ENCODE assay signal across 8 cellular contexts in the genomic region with DNA sequence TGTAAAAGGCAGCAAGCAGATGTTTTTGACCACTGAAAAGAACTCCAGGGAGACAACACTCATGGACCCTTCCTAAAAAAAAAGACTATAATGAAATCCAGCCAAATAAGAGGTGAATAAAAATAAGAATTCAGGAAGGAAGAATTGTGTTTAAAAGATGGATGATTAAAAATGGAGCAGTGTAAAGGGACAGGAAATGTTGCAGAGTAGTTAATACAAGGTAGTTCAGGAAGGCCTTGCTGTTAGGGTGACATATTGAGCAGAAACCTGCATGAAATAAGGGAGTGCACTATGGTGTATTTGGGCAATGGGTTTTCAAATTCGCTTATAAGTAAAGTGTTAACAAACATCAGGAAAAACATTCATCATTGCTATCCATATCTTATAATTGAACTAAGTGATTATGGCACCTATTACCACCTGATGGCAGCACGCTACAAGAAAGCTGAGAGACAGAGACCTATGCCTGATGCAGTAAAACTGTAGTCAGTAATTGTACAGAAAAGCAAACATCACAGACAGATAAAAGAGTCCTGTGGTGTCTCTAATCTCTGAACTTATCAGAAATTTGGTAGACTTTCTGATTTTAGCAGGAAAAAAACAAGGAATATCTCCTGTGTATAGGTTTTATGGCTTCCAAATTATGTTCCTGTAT. TPM values are rescaled to one million over a fixed set of nuclear protein-coding genes. Genes with fewer than 3 reads are reported as not detected.
DNase-seq lines count a peak whose midpoint lies in the region; ATAC-seq, FAIRE-seq and TF ChIP-seq lines count a peak whose summit lies in the region.

No MANE protein-coding gene starts in this region.

- in situ Hi-C loops in KBM-7 (cut with MboI; ENCODE audit: low pct_unique_long_range_greater_than_20kb, low sequenced_read_pairs): no loop called here
- in situ Hi-C loops in GM12878 (cut with MboI): no loop called here

- H3K27ac ChIP-seq in OCI-LY1 (ENCODE audit: low read depth, low read length, poor library complexity, severe bottlenecking): no peak overlapping the region
- H3K27ac ChIP-seq in GM12878 (ENCODE audit: control insufficient read depth, insufficient read depth): no peak overlapping the region
- H3K27ac ChIP-seq in liver (ENCODE audit: low read depth in 1 of 2, low read length in 2 of 2): no peak overlapping the region

- H3K4me3 ChIP-seq in OCI-LY1 (ENCODE audit: low read depth, low read length, poor library complexity, severe bottlenecking): no peak overlapping the region
- H3K4me3 ChIP-seq in GM12878: no peak overlapping the region
- no peak overlapping the region for H3K4me3 ChIP-seq in liver (ENCODE audit: low read depth in 1 of 3, low read length in 3 of 3)

- H3K79me2 ChIP-seq in OCI-LY1 (ENCODE audit: insufficient read depth, low read length): no peaks in the 10 kb centered on the region
- no peaks in the 10 kb centered on the region for H3K79me2 ChIP-seq in GM12878 (ENCODE audit: control insufficient read depth, insufficient read depth, low read length)

- ATAC-seq in GM21381 (IDR thresholded peaks at IDR 0.05; ENCODE audit: unreplicated experiment) (peak; percentile 53), GM12878 (peak; percentile 94)

- no peaks in the 10 kb centered on the region for H3K36me3 ChIP-seq in OCI-LY1 (ENCODE audit: insufficient read depth, low read length)
- H3K36me3 ChIP-seq in GM12878 (ENCODE audit: control insufficient read depth in 2 of 2, insufficient read depth in 2 of 2, low read length in 1 of 2): no peaks in the 10 kb centered on the region
- no peaks in the 10 kb centered on the region for H3K36me3 ChIP-seq in liver (ENCODE audit: control insufficient read depth in 4 of 4, insufficient read depth in 3 of 4, low read depth in 1 of 4, low read length in 3 of 4)

- BruUV-seq in GM12878 (replicated peaks; lab: Mats Ljungman, UMichigan): no TSS peak

- no peak overlapping the region for H3K27ac Mint-ChIP-seq in activated T-helper 2 cell treated with anti-CD3 and anti-CD28 coated beads, Interferon-gamma antibody, Interleukin-2, Interleukin-4, amounts not matched to agents 10 μg/mL and 5 μg/mL and 100 μg/mL, durations not matched to agents 14 hours and 24 hours and 36 hours

- no peaks in the 10 kb centered on the region for H3F3A ChIP-seq in OCI-LY1 (ENCODE audit: insufficient read depth, low read length)

- WGBS in GM12878 (ENCODE audit: insufficient coverage, insufficient replicate concordance, low lambda C conversion rate, missing lambda C conversion rate): 0% methylated on average over 2 of the region's 2 CpGs
- WGBS in liver: 5% methylated on average over 2 of the region's 2 CpGs

- no peaks in the 10 kb centered on the region for H3K9me2 ChIP-seq in OCI-LY1 (ENCODE audit: low read depth, low read length)

- POLR2A ChIA-PET in GM12878 (lab: Charles Lee): no interaction called here

- SMC1A ChIA-PET in GM12878 (lab: Charles Lee; ENCODE audit: uncharacterized antibody, unreplicated experiment): interaction anchor here (0.6 to 1.1 kb wide), 3 partner anchors 17 to 29 kb away, joined by 3 to 4 read pairs (median 3); no protein-coding TSS in a partner anchor

- intact Hi-C loops in GM12878 (cut with micrococcal nuclease; ENCODE audit: unreplicated experiment): loop anchor here (2.0 to 10.0 kb wide), 3 partner anchors 92 to 234 kb away; no protein-coding TSS in a partner anchor
- intact Hi-C loops in activated T-helper 2 cell treated with anti-CD3 and anti-CD28 coated beads, Interferon-gamma antibody, Interleukin-2, Interleukin-4, amounts not matched to agents 10 μg/mL and 5 μg/mL and 100 μg/mL, durations not matched to agents 14 hours and 24 hours and 36 hours (cut with micrococcal nuclease): loop anchor here (1.0 to 10.0 kb wide), 4 partner anchors 168 to 734 kb away; a partner anchor contains a TSS

- RAD21 ChIA-PET in GM12878 (lab: Charles Lee; ENCODE audit: unreplicated experiment): no interaction called here

- H3K27me3 ChIP-seq in OCI-LY1 (ENCODE audit: insufficient read depth, low read length) (no peaks in the 10 kb centered on the region), GM12878 (replicated peaks in 1 of 2; ENCODE audit: control insufficient read depth in 2 of 2, insufficient read depth in 2 of 2, low read length in 1 of 2) (peaks cover 0 to 2% of the 10 kb centered on the region in 2 experiments; a peak in 1 of 4 replicates), liver (ENCODE audit: control insufficient read depth in 4 of 4, insufficient read depth in 4 of 4, low read length in 3 of 4) (no peaks in the 10 kb centered on the region)

- TF ChIP-seq EP300 in GM12878 (IDR thresholded peaks at IDR 0.05; ENCODE audit: borderline replicate concordance in 1 of 2, control insufficient read depth in 1 of 2, low read depth in 2 of 2, low read length in 2 of 2): no peak

- H3K4me1 Mint-ChIP-seq in activated T-helper 2 cell treated with anti-CD3 and anti-CD28 coated beads, Interferon-gamma antibody, Interleukin-2, Interleukin-4, amounts not matched to agents 10 μg/mL and 5 μg/mL and 100 μg/mL, durations not matched to agents 14 hours and 24 hours and 36 hours (ENCODE audit: low read depth): peaks cover 2% of the 10 kb centered on the region

- peaks cover 1% of the 10 kb centered on the region for H3K4me1 ChIP-seq in OCI-LY1 (ENCODE audit: insufficient read depth, low read length, severe bottlenecking)
- H3K4me1 ChIP-seq in GM12878 (ENCODE audit: control insufficient read depth, insufficient read depth, low read length): no peaks in the 10 kb centered on the region
- H3K4me1 ChIP-seq in liver (ENCODE audit: control insufficient read depth in 4 of 4, insufficient read depth in 4 of 4, low read length in 3 of 4): no peaks in the 10 kb centered on the region

- TF ChIP-seq CTCF in OCI-LY1 (IDR thresholded peaks at IDR 0.05; ENCODE audit: low read length): peak; percentile 85
- TF ChIP-seq CTCF in GM12878 (IDR thresholded peaks at IDR 0.05 in 2 of 3, conservative IDR thresholded peaks at IDR 0.05 in 1 of 3; ENCODE audit: control insufficient read depth in 2 of 3, extremely low read depth in 1 of 3, insufficient read depth in 1 of 3, low read depth in 3 of 3, low read length in 3 of 3): peak; percentile 53 to 82 (median 53); a peak in 4 of 6 replicates
- TF ChIP-seq CTCF in liver (IDR thresholded peaks at IDR 0.05; ENCODE audit: low read depth, low read length, missing input control): peak; percentile 42

- H3K4me2 ChIP-seq in OCI-LY1 (ENCODE audit: low read length) (no peak overlapping the region), GM12878 (ENCODE audit: control insufficient read depth, insufficient read depth) (no peak overlapping the region)

- H2AFZ ChIP-seq in OCI-LY1 (ENCODE audit: low read length): no peak overlapping the region
- no peak overlapping the region for H2AFZ ChIP-seq in GM12878 (ENCODE audit: control insufficient read depth, low read depth, low read length)

- H3K9me3 ChIP-seq in OCI-LY1 (ENCODE audit: low read length): no peaks in the 10 kb centered on the region
- H3K9me3 ChIP-seq in GM12878 (replicated peaks; ENCODE audit: control insufficient read depth, insufficient read depth, low read length): no peaks in the 10 kb centered on the region
- H3K9me3 ChIP-seq in liver (ENCODE audit: control insufficient read depth in 4 of 4, low read length in 3 of 4): no peaks in the 10 kb centered on the region

- TF ChIP-seq POLR2A in GM12878 (IDR thresholded peaks at IDR 0.05; ENCODE audit: low read depth, low read length): no peak

- FAIRE-seq in GM12878 (lab: Jason Lieb, UNC): peak; percentile 96

- H3K9ac ChIP-seq in OCI-LY1 (ENCODE audit: low read length) (no peak overlapping the region), GM12878 (ENCODE audit: control insufficient read depth, insufficient read depth, low read length) (no peak overlapping the region), liver (ENCODE audit: low read depth in 1 of 2, low read length in 2 of 2) (no peak overlapping the region)

- H3K4me3 Mint-ChIP-seq in activated T-helper 2 cell treated with anti-CD3 and anti-CD28 coated beads, Interferon-gamma antibody, Interleukin-2, Interleukin-4, amounts not matched to agents 10 μg/mL and 5 μg/mL and 100 μg/mL, durations not matched to agents 14 hours and 24 hours and 36 hours (ENCODE audit: low read depth): no peak overlapping the region

- H4K20me1 ChIP-seq in OCI-LY1 (ENCODE audit: insufficient read depth, low read length) (no peaks in the 10 kb centered on the region), GM12878 (ENCODE audit: control insufficient read depth, insufficient read depth) (no peaks in the 10 kb centered on the region)

- H3K36me3 Mint-ChIP-seq in activated T-helper 2 cell treated with anti-CD3 and anti-CD28 coated beads, Interferon-gamma antibody, Interleukin-2, Interleukin-4, amounts not matched to agents 10 μg/mL and 5 μg/mL and 100 μg/mL, durations not matched to agents 14 hours and 24 hours and 36 hours (ENCODE audit: low read depth): no peaks in the 10 kb centered on the region

- CTCF ChIA-PET in GM12878 (lab: Yijun Ruan, JAX): interaction anchor here (0.8 to 3.1 kb wide), 8 partner anchors 9 to 743 kb away, joined by 3 to 11 read pairs (median 4); no protein-coding TSS in a partner anchor

- H3K9me3 Mint-ChIP-seq in activated T-helper 2 cell treated with anti-CD3 and anti-CD28 coated beads, Interferon-gamma antibody, Interleukin-2, Interleukin-4, amounts not matched to agents 10 μg/mL and 5 μg/mL and 100 μg/mL, durations not matched to agents 14 hours and 24 hours and 36 hours: no peaks in the 10 kb centered on the region

- TF ChIP-seq RAD21 in GM12878 (IDR thresholded peaks at IDR 0.05; ENCODE audit: insufficient read depth, low read depth, low read length): peak; percentile 87
- TF ChIP-seq RAD21 in liver (IDR thresholded peaks at IDR 0.05): peak; percentile 84 to 87

- H3K27me3 Mint-ChIP-seq in activated T-helper 2 cell treated with anti-CD3 and anti-CD28 coated beads, Interferon-gamma antibody, Interleukin-2, Interleukin-4, amounts not matched to agents 10 μg/mL and 5 μg/mL and 100 μg/mL, durations not matched to agents 14 hours and 24 hours and 36 hours (ENCODE audit: low read depth): peaks cover 22% of the 10 kb centered on the region

- peak; percentile 67 for DNase-seq in DMS153 (lab: John Stamatoyannopoulos, UW)
- peak; percentile 51 for DNase-seq in KBM-7
- no peak for DNase-seq in GM12878 (ENCODE audit: low read depth, low spot score)
- DNase-seq in activated T-helper 2 cell treated with anti-CD3 and anti-CD28 coated beads, Interferon-gamma antibody, Interleukin-2, Interleukin-4, amounts not matched to agents 10 μg/mL and 5 μg/mL and 100 μg/mL, durations not matched to agents 14 hours and 24 hours and 36 hours (ENCODE audit: low spot score): no peak
- DNase-seq in GOT3 (lab: John Stamatoyannopoulos, UW): no peak

RNA-seq across cellular contexts. Expression of a gene that starts 5.8 kb away (rescaled TPM):
- total RNA-seq in GM12878 (2013; cell fraction: nucleolus; rRNA removed): 23.8 and 24.1 TPM in 2 replicates
- 16.5 and 19.5 TPM in 2 replicates for total RNA-seq in GM12878 (2014; rRNA removed)
- 15.7 and 16.3 TPM in 2 replicates for total RNA-seq in GM12878 (2014; rRNA removed; fragmentation: Illumina TruSeq; extraction: Trizol)
- 17.1 and 17.9 TPM in 2 replicates for total RNA-seq in GM12878 (2021)
- polyA plus RNA-seq in GM12878 (2011; ENCODE audit: low read depth): 6.1 TPM
- polyA plus RNA-seq in GM12878 (2011; rRNA removed): 15.9 and 19.9 TPM in 2 replicates
- polyA plus RNA-seq in GM12878 (2011; cell fraction: cytosol; rRNA removed): 9.6 and 11.4 TPM in 2 replicates
- polyA plus RNA-seq in GM12878 (2011; cell fraction: nucleus; rRNA removed): 5.6 and 10.0 TPM in 2 replicates
- polyA plus RNA-seq in GM12878 (2012): 8.1 and 9.1 TPM in 2 replicates
- polyA plus RNA-seq in GM12878 (2014; fragmentation: Illumina TruSeq; extraction: Trizol): 14.9 and 16.3 TPM in 2 replicates
- polyA plus RNA-seq in GM12878 (2014; fragmentation: Nextera tagmentation; extraction: Ambion mirVana): 1 to 10 TPM; 4.1 to 8.0 TPM
- 12.1 and 12.2 TPM in 2 replicates for polyA plus RNA-seq in GM12878 (2014; rRNA removed)
- polyA plus RNA-seq in GM12878 (2016; fragmentation: Nextera tagmentation; extraction: Ambion mirVana): 10 to 100 TPM; 15.8 to 17.3 TPM
- 5.6 and 7.2 TPM in 2 replicates for polyA minus RNA-seq in GM12878 (2011; rRNA and poly(A)+ RNA removed)
- polyA minus RNA-seq in GM12878 (2011; cell fraction: cytosol; rRNA and poly(A)+ RNA removed): 6.4 and 6.5 TPM in 2 replicates
- 4.0 and 7.3 TPM in 2 replicates for polyA minus RNA-seq in GM12878 (2011; cell fraction: nucleus; rRNA and poly(A)+ RNA removed)
- total RNA-seq in liver: 10 to 100 TPM in 1 of 2 donors, 1 to 10 TPM in 1; 7.4 to 11.0 TPM
- polyA plus RNA-seq in liver: 1 to 10 TPM; 3.2 to 3.8 TPM
- total RNA-seq in activated T-helper 2 cell treated with anti-CD3 and anti-CD28 coated beads, Interferon-gamma antibody, Interleukin-2, Interleukin-4, amounts not matched to agents 10 μg/mL and 5 μg/mL and 100 μg/mL, durations not matched to agents 14 hours and 24 hours and 36 hours: 22.0 and 22.3 TPM in 2 replicates

RNA-seq across cellular contexts. Expression of a gene that starts 6.6 kb away (rescaled TPM):
- total RNA-seq in GM12878 (2013; cell fraction: nucleolus; rRNA removed): 180 and 202 TPM in 2 replicates
- total RNA-seq in GM12878 (2014; rRNA removed): 44.5 and 47.6 TPM in 2 replicates
- 40.1 and 40.3 TPM in 2 replicates for total RNA-seq in GM12878 (2014; rRNA removed; fragmentation: Illumina TruSeq; extraction: Trizol)
- total RNA-seq in GM12878 (2021): 36.4 and 37.0 TPM in 2 replicates
- polyA plus RNA-seq in GM12878 (2011; ENCODE audit: low read depth): 20.4 TPM
- polyA plus RNA-seq in GM12878 (2011; rRNA removed): 66.1 and 93.4 TPM in 2 replicates
- polyA plus RNA-seq in GM12878 (2011; cell fraction: cytosol; rRNA removed): 69.6 and 83.4 TPM in 2 replicates
- polyA plus RNA-seq in GM12878 (2011; cell fraction: nucleus; rRNA removed): 79.7 and 92.5 TPM in 2 replicates
- polyA plus RNA-seq in GM12878 (2012): 17.2 and 24.8 TPM in 2 replicates
- polyA plus RNA-seq in GM12878 (2014; fragmentation: Illumina TruSeq; extraction: Trizol): 43.1 and 53.5 TPM in 2 replicates
- polyA plus RNA-seq in GM12878 (2014; fragmentation: Nextera tagmentation; extraction: Ambion mirVana): 10 to 100 TPM; 40.3 to 48.4 TPM
- polyA plus RNA-seq in GM12878 (2014; rRNA removed): 25.3 and 29.8 TPM in 2 replicates
- polyA plus RNA-seq in GM12878 (2016; fragmentation: Nextera tagmentation; extraction: Ambion mirVana): 10 to 100 TPM; 52.9 to 61.5 TPM
- 196 and 271 TPM in 2 replicates for polyA minus RNA-seq in GM12878 (2011; rRNA and poly(A)+ RNA removed)
- 25.4 and 26.4 TPM in 2 replicates for polyA minus RNA-seq in GM12878 (2011; cell fraction: cytosol; rRNA and poly(A)+ RNA removed)
- 134 and 165 TPM in 2 replicates for polyA minus RNA-seq in GM12878 (2011; cell fraction: nucleus; rRNA and poly(A)+ RNA removed)
- total RNA-seq in liver: 10 to 100 TPM; 34.1 to 53.6 TPM
- polyA plus RNA-seq in liver: 10 to 100 TPM in 1 of 2 donors, 1 to 10 TPM in 1; 8.4 to 11.5 TPM
- 39.8 and 40.6 TPM in 2 replicates for total RNA-seq in activated T-helper 2 cell treated with anti-CD3 and anti-CD28 coated beads, Interferon-gamma antibody, Interleukin-2, Interleukin-4, amounts not matched to agents 10 μg/mL and 5 μg/mL and 100 μg/mL, durations not matched to agents 14 hours and 24 hours and 36 hours

RNA-seq across cellular contexts. Expression of a gene that starts 48.3 kb away (rescaled TPM):
- not detected in 2 replicates for total RNA-seq in GM12878 (2013; cell fraction: nucleolus; rRNA removed)
- total RNA-seq in GM12878 (2014; rRNA removed) (not detected in 2 replicates), GM12878 (2014; rRNA removed; fragmentation: Illumina TruSeq; extraction: Trizol) (not detected in 2 replicates), GM12878 (2021) (not detected in 2 replicates), liver (under 1 TPM; 0.17 to 0.42 TPM)
- not detected for polyA plus RNA-seq in GM12878 (2011; ENCODE audit: low read depth)
- polyA plus RNA-seq in GM12878 (2011; rRNA removed) (not detected in 2 replicates), GM12878 (2014; fragmentation: Illumina TruSeq; extraction: Trizol) (not detected in 2 replicates), GM12878 (2014; fragmentation: Nextera tagmentation; extraction: Ambion mirVana) (not detected), GM12878 (2014; rRNA removed) (not detected in 2 replicates), GM12878 (2016; fragmentation: Nextera tagmentation; extraction: Ambion mirVana) (not detected), liver (under 1 TPM in 1 of 2 donors, not detected in 1; 0.07 TPM)
- polyA plus RNA-seq in GM12878 (2011; cell fraction: cytosol; rRNA removed): not detected in 2 replicates
- polyA plus RNA-seq in GM12878 (2011; cell fraction: nucleus; rRNA removed): not detected in 2 replicates
- not detected in 2 replicates for polyA plus RNA-seq in GM12878 (2012)
- not detected in 2 replicates for polyA minus RNA-seq in GM12878 (2011; rRNA and poly(A)+ RNA removed)
- polyA minus RNA-seq in GM12878 (2011; cell fraction: cytosol; rRNA and poly(A)+ RNA removed): not detected in 2 replicates
- polyA minus RNA-seq in GM12878 (2011; cell fraction: nucleus; rRNA and poly(A)+ RNA removed): not detected in 2 replicates
- total RNA-seq in activated T-helper 2 cell treated with anti-CD3 and anti-CD28 coated beads, Interferon-gamma antibody, Interleukin-2, Interleukin-4, amounts not matched to agents 10 μg/mL and 5 μg/mL and 100 μg/mL, durations not matched to agents 14 hours and 24 hours and 36 hours: not detected in 2 replicates

Comparison
In these comparisons a context has a peak if more than half of its experiments do, and no peak if none do; other contexts are left out.
1. DNase-seq: peak in DMS153 (single experiment) and KBM-7 (single experiment); none in GM12878 (single experiment), activated T-helper 2 cell treated with anti-CD3 and anti-CD28 coated beads, Interferon-gamma antibody, Interleukin-2, Interleukin-4, amounts not matched to agents 10 μg/mL and 5 μg/mL and 100 μg/mL, durations not matched to agents 14 hours and 24 hours and 36 hours (single experiment) and GOT3 (single experiment).
2. Peak in every context shown above with its lines, with median percentiles within 50 percentile points of each other: CTCF ChIP-seq.